Comparison of ENCODE assay signal across 37 cellular contexts in the genomic region with DNA sequence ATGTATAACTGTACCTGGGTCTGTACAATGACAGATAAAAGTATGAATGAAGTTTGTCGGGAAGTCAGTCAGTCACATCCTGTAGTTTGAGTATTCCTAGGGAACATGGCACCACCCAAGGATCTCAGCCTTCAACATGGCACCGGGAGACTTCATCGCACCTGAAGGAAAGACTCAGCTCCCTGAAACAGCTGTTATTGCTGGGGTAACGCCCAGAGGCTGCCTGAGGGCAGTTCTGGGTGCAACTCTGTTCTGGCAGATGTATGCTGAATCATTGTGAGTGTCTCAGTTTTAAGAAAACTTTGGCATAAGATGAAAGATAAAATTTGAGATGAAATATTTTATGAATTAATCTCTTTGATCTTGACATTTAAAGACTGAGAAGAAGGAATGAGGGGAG. TPM values are rescaled to one million over a fixed set of nuclear protein-coding genes. Genes with fewer than 3 reads are reported as not detected.
"Had no signal": no experiment of that assay in that cellular context is flagged by ENCODE, and none has a peak within 500 bp of the region (broad histone marks: within the 10 kb centered on the region; RNA-seq: fewer than 3 reads in every experiment).

No MANE protein-coding gene starts in this region.

- H3K4me1 Mint-ChIP-seq: activated B cell treated with CpG ODN at 0.5 μM for 24 hours had no signal

- H3K36me3 ChIP-seq: adrenal gland, breast epithelium had no signal

- H3K4me3 Mint-ChIP-seq: activated B cell treated with CpG ODN at 0.5 μM for 24 hours; activated CD4-positive, alpha-beta memory T cell treated with anti-CD3 and anti-CD28 coated beads for 36 hours; activated naive CD4-positive, alpha-beta T cell treated with anti-CD3 and anti-CD28 coated beads for 36 hours; activated T-cell treated with anti-CD3 and anti-CD28 coated beads, Interleukin-2, amount 50 U/mL, for 4 hours; activated T-helper 1 cell treated with anti-CD3 and anti-CD28 coated beads, Interleukin-12 subunit alpha, Interleukin-12 subunit beta, Interleukin-2, Interleukin-4 antibody, amounts not matched to agents 30 ng/mL and 10 ng/mL and 1 ng/mL, durations not matched to agents 14 hours and 24 hours and 36 hours had no signal

- H3K4me1 ChIP-seq: adrenal gland, body of pancreas, breast epithelium had no signal

- H3K27me3 ChIP-seq: breast epithelium had no signal

- H3K27ac ChIP-seq: adrenal gland, body of pancreas, breast epithelium, PC-9, VCaP had no signal

- H3K27ac Mint-ChIP-seq: activated B cell treated with CpG ODN at 0.5 μM for 24 hours; activated CD4-positive, alpha-beta memory T cell treated with anti-CD3 and anti-CD28 coated beads for 36 hours; activated naive CD4-positive, alpha-beta T cell treated with anti-CD3 and anti-CD28 coated beads for 36 hours; activated naive CD4-positive, alpha-beta T cell treated with anti-CD3 and anti-CD28 coated beads, Interleukin-2, amount 50 U/mL, for 72 hours; activated T-helper 1 cell treated with anti-CD3 and anti-CD28 coated beads, Interleukin-12 subunit alpha, Interleukin-12 subunit beta, Interleukin-2, Interleukin-4 antibody, amounts not matched to agents 30 ng/mL and 10 ng/mL and 1 ng/mL, durations not matched to agents 14 hours and 24 hours and 36 hours had no signal

- H2AFZ ChIP-seq: PC-9 had no signal

- H3K36me3 Mint-ChIP-seq: activated CD4-positive, alpha-beta memory T cell treated with anti-CD3 and anti-CD28 coated beads for 36 hours; activated naive CD4-positive, alpha-beta T cell treated with anti-CD3 and anti-CD28 coated beads, Interleukin-2, amount 50 U/mL, for 72 hours had no signal

- H3K9me3 ChIP-seq: adrenal gland, body of pancreas, breast epithelium had no signal

- H3K9me3 Mint-ChIP-seq: activated B cell treated with CpG ODN at 0.5 μM for 24 hours; activated CD4-positive, alpha-beta memory T cell treated with anti-CD3 and anti-CD28 coated beads for 36 hours; activated naive CD4-positive, alpha-beta T cell treated with anti-CD3 and anti-CD28 coated beads for 36 hours; activated naive CD4-positive, alpha-beta T cell treated with anti-CD3 and anti-CD28 coated beads, Interleukin-2, amount 50 U/mL, for 72 hours; activated T-cell treated with anti-CD3 and anti-CD28 coated beads, Interleukin-2, amount 50 U/mL, for 4 hours; activated T-helper 1 cell treated with anti-CD3 and anti-CD28 coated beads, Interleukin-12 subunit alpha, Interleukin-12 subunit beta, Interleukin-2, Interleukin-4 antibody, amounts not matched to agents 30 ng/mL and 10 ng/mL and 1 ng/mL, durations not matched to agents 14 hours and 24 hours and 36 hours had no signal

- ATAC-seq: activated naive CD4-positive, alpha-beta T cell treated with anti-CD3 and anti-CD28 coated beads, Interleukin-2, amount 50 U/mL, for 72 hours; activated T-cell treated with anti-CD3 and anti-CD28 coated beads, Interleukin-2, amount 50 U/mL, for 4 hours; body of pancreas had no signal

- DNase-seq: activated B cell treated with CpG ODN at 0.5 μM for 24 hours; activated CD4-positive, alpha-beta memory T cell treated with anti-CD3 and anti-CD28 coated beads for 36 hours; activated CD4-positive, alpha-beta T cell treated with anti-CD3 and anti-CD28 coated beads for 4 hours; activated CD4-positive, alpha-beta T cell treated with anti-CD3 and anti-CD28 coated beads, Interleukin-2, amount 50 U/mL, for 1 hour; activated CD4-positive, CD25-positive, alpha-beta regulatory T cell treated with anti-CD3 and anti-CD28 coated beads, Interleukin-2, amount 50 U/mL, for 72 hours; activated CD8-positive, alpha-beta memory T cell treated with anti-CD3 and anti-CD28 coated beads, Interleukin-2, amount 50 U/mL, for 4 hours; activated gamma-delta T cell treated with Interleukin-2 at 50 U/mL for 16 hours; activated naive CD4-positive, alpha-beta T cell treated with anti-CD3 and anti-CD28 coated beads for 36 hours; activated T-cell treated with anti-CD3 and anti-CD28 coated beads for 4 hours; activated T-cell treated with anti-CD3 and anti-CD28 coated beads, Interleukin-2, amount 50 U/mL, for 4 hours; adrenal gland; body of pancreas; caudate nucleus; Kasumi-1; KG1; MM.1S; MV-4-11; NCI-H1092; NCI-H1436 treated with DMSO at 0.1 percent for 48 hours; NCI-H1694 treated with DMSO at 0.1 percent for 48 hours; NCI-H2029; NCI-H345; NCI-H524 treated with DMSO at 0.1 percent for 48 hours; NCI-H748 treated with DMSO at 0.1 percent for 48 hours; NK-92 treated with Interleukin-12 subunit alpha and Interleukin-12 subunit beta, amount 100 ng/mL, for 24 hours; PC-9; Right ventricle myocardium superior; SW 1271; T-helper 1 cell; T-helper 2 cell; T-helper 9 cell had no signal

- FAIRE-seq: astrocyte, RCC 7860 had no signal

- H3K4me2 ChIP-seq: PC-9 had no signal

- H3K4me3 ChIP-seq: adrenal gland, body of pancreas, breast epithelium, PC-9 had no signal

RNA-seq across cellular contexts. Expression of a gene that starts 49.9 kb away (rescaled TPM):
- total RNA-seq: activated CD4-positive, alpha-beta memory T cell treated with anti-CD3 and anti-CD28 coated beads for 36 hours; activated naive CD4-positive, alpha-beta T cell treated with anti-CD3 and anti-CD28 coated beads for 36 hours; activated naive CD4-positive, alpha-beta T cell treated with anti-CD3 and anti-CD28 coated beads, Interleukin-2, amount 50 U/mL, for 72 hours; activated T-helper 1 cell treated with anti-CD3 and anti-CD28 coated beads, Interleukin-12 subunit alpha, Interleukin-12 subunit beta, Interleukin-2, Interleukin-4 antibody, amounts not matched to agents 30 ng/mL and 10 ng/mL and 1 ng/mL, durations not matched to agents 14 hours and 24 hours and 36 hours; PC-9; Right ventricle myocardium superior had no signal
